8 cellular contexts compared by ENCODE assay signal in the genomic region with DNA sequence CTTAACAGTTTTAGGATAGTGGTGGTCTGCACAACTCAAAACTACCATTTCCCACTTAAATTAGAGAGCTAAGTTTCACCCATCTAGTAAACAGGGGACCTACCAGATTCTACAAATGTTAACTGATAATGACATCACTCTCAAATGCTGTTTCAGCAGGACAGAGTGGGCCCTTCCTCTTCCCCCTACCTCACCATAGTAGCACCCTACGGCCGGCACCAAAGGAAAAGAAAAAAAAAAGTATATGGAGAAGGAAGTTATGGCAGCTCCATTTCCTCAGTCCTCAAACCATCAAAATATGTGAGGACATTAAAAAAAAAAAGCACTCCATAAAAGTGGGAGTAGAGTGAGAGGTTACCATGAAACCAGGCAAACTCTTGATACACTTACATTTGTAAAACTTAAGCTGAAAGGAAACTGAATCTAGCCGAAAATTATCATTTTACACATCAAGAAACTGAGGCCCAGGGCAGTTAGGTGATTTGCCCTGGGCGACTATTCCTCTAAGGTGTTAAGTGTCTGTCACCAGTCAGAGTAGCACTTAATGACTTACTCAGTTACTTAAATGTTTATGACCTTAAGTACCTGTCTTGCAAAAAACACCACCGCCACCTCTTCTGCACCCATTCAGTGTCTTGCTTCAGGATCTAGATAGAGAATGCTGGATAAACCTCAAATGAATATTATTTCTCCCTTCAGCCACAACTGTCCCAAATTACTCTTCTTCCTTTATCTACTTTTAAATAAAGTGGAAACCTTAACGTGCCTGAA. TPM values are rescaled to one million over a fixed set of nuclear protein-coding genes. Genes with fewer than 3 reads are reported as not detected.
DNase-seq lines count a peak whose midpoint lies in the region; ATAC-seq and TF ChIP-seq lines count a peak whose summit lies in the region.

No MANE protein-coding gene starts in this region.

- ATAC-seq in GM21515 (IDR thresholded peaks at IDR 0.05; ENCODE audit: unreplicated experiment) (no peak), HG02678 (IDR thresholded peaks at IDR 0.05; ENCODE audit: unreplicated experiment) (no peak)

- H3K36me3 ChIP-seq in Caco-2 (ENCODE audit: control insufficient read depth, insufficient read depth, low read length) (no peaks in the 10 kb centered on the region), ascending aorta (no peaks in the 10 kb centered on the region), liver (ENCODE audit: control insufficient read depth in 4 of 4, insufficient read depth in 3 of 4, low read depth in 1 of 4, low read length in 3 of 4) (no peaks in the 10 kb centered on the region), transverse colon (no peaks in the 10 kb centered on the region)

- no peak for TF ChIP-seq RAD21 in liver (IDR thresholded peaks at IDR 0.05)

- H3K27ac Mint-ChIP-seq in Caco-2 (ENCODE audit: unreplicated experiment) (peak overlapping the region; percentile 98), IgD-negative memory B cell (peak overlapping the region; percentile 90 to 98 (median 95))

- peak overlapping the region; percentile 86 for H3K4me3 Mint-ChIP-seq in Caco-2 (ENCODE audit: unreplicated experiment)
- H3K4me3 Mint-ChIP-seq in IgD-negative memory B cell: peak overlapping the region; percentile 86 to 98 (median 94)

- H3K9ac ChIP-seq in liver (ENCODE audit: low read depth in 1 of 2, low read length in 2 of 2): peak overlapping the region; percentile 70 to 95

- POLR2A ChIA-PET in Caco-2 (lab: Charles Lee): interaction anchor here (1.0 to 1.1 kb wide), 2 partner anchors 54 to 58 kb away, joined by 3 to 5 read pairs; no protein-coding TSS in a partner anchor

- BruUV-seq in Caco-2 (replicated peaks; lab: Mats Ljungman, UMichigan): no TSS peak

- 1% methylated on average over 6 of the region's 6 CpGs for WGBS in liver
- 0 to 1% methylated on average over 6 of the region's 6 CpGs for WGBS in transverse colon (ENCODE audit: low coverage in 1 of 2), 2 donors

- TF ChIP-seq CTCF in Caco-2 (IDR thresholded peaks at IDR 0.05; ENCODE audit: insufficient read depth in 1 of 2, low read depth in 1 of 2, low read length in 1 of 2, severe bottlenecking in 1 of 2, unreplicated experiment in 1 of 2) (no peak), ascending aorta (IDR thresholded peaks at IDR 0.05) (no peak), liver (IDR thresholded peaks at IDR 0.05; ENCODE audit: low read depth, low read length, missing input control) (no peak), transverse colon (IDR thresholded peaks at IDR 0.05) (no peak)

- no peaks in the 10 kb centered on the region for H3K27me3 ChIP-seq in Caco-2 (replicated peaks; ENCODE audit: control insufficient read depth, insufficient read depth, low read length)
- H3K27me3 ChIP-seq in ascending aorta: no peaks in the 10 kb centered on the region
- H3K27me3 ChIP-seq in liver (ENCODE audit: control insufficient read depth in 4 of 4, insufficient read depth in 4 of 4, low read length in 3 of 4): no peaks in the 10 kb centered on the region
- H3K27me3 ChIP-seq in transverse colon: no peaks in the 10 kb centered on the region

- CTCF ChIA-PET in Caco-2 (lab: Charles Lee): no interaction called here

- intact Hi-C loops in Caco-2 (cut with micrococcal nuclease; ENCODE audit: unreplicated experiment) (loop anchor here (10.0 kb wide), 1 partner anchor 151 kb away; no protein-coding TSS in a partner anchor), ascending aorta (cut with DNase I) (loop anchor here (5.0 to 10.0 kb wide), 3 partner anchors 116 to 821 kb away; no protein-coding TSS in a partner anchor), transverse colon (cut with DNase I; ENCODE audit: low total_unique reads) (loop anchor here (10.0 kb wide), 1 partner anchor 61 kb away; the partner anchor contains the start of gene PCCB)

- H3K36me3 Mint-ChIP-seq in Caco-2 (ENCODE audit: insufficient read depth, unreplicated experiment) (peaks cover 46% of the 10 kb centered on the region), IgD-negative memory B cell (peaks cover 10% of the 10 kb centered on the region)

- no peaks in the 10 kb centered on the region for H3K27me3 Mint-ChIP-seq in Caco-2 (ENCODE audit: insufficient read depth, unreplicated experiment)
- H3K27me3 Mint-ChIP-seq in IgD-negative memory B cell: no peaks in the 10 kb centered on the region

- peaks cover 6% of the 10 kb centered on the region for H3K4me1 Mint-ChIP-seq in Caco-2 (ENCODE audit: low read depth, unreplicated experiment)
- H3K4me1 Mint-ChIP-seq in IgD-negative memory B cell: peaks cover 47 to 54% (median 50%) of the 10 kb centered on the region in 3 donors

- TF ChIP-seq EP300 in transverse colon (IDR thresholded peaks at IDR 0.05; ENCODE audit: low read depth): no peak

- in situ Hi-C loops in transverse colon (cut with MboI; ENCODE audit: low pct_ligation_motif_present in 1 of 4, low pct_unique_long_range_greater_than_20kb in 1 of 4, low sequenced_read_pairs in 3 of 4): no loop called here

- no peaks in the 10 kb centered on the region for H3K9me3 Mint-ChIP-seq in Caco-2 (ENCODE audit: unreplicated experiment)
- H3K9me3 Mint-ChIP-seq in IgD-negative memory B cell: no peaks in the 10 kb centered on the region

- peak overlapping the region; percentile 75 for H3K4me3 ChIP-seq in Caco-2 (ENCODE audit: low read depth, low read length)
- peak overlapping the region; percentile 69 to 93 for H3K4me3 ChIP-seq in ascending aorta
- peak overlapping the region; percentile 58 to 92 (median 86) for H3K4me3 ChIP-seq in liver (ENCODE audit: low read depth in 1 of 3, low read length in 3 of 3)
- H3K4me3 ChIP-seq in transverse colon: peak overlapping the region; percentile 72 to 96 (median 86)

- DNase-seq in Caco-2 (no peak), ascending aorta (ENCODE audit: low spot score in 2 of 2) (no peak), transverse colon (no peak), DMS153 treated with DMSO at 0.1 percent for 48 hours (lab: John Stamatoyannopoulos, UW; ENCODE audit: unreplicated experiment) (no peak)

- peaks cover 26% of the 10 kb centered on the region for H3K4me1 ChIP-seq in Caco-2
- peaks cover 3 to 45% of the 10 kb centered on the region in 2 donors for H3K4me1 ChIP-seq in ascending aorta
- peaks cover 8 to 43% (median 23%) of the 10 kb centered on the region in 4 donors for H3K4me1 ChIP-seq in liver (ENCODE audit: control insufficient read depth in 4 of 4, insufficient read depth in 4 of 4, low read length in 3 of 4)
- peaks cover 29 to 58% (median 46%) of the 10 kb centered on the region in 4 donors for H3K4me1 ChIP-seq in transverse colon

- H3K9me3 ChIP-seq in Caco-2 (no peaks in the 10 kb centered on the region), ascending aorta (no peaks in the 10 kb centered on the region), liver (ENCODE audit: control insufficient read depth in 4 of 4, low read length in 3 of 4) (no peaks in the 10 kb centered on the region), transverse colon (no peaks in the 10 kb centered on the region)

- H3K27ac ChIP-seq in ascending aorta (peak overlapping the region; percentile 47 to 100), liver (ENCODE audit: low read depth in 1 of 2, low read length in 2 of 2) (peak overlapping the region; percentile 48 to 100), transverse colon (peak overlapping the region; percentile 99 to 100 (median 100))

- no peak for TF ChIP-seq POLR2A in transverse colon (IDR thresholded peaks at IDR 0.05)

TF ChIP-seq in liver, 16 proteins besides CTCF, POLR2A, EP300 and RAD21:
- TF ChIP-seq JUND (IDR thresholded peaks at IDR 0.05) (no peak), FOXA1 (IDR thresholded peaks at IDR 0.05) (no peak), NR2F2 (IDR thresholded peaks at IDR 0.05) (no peak), EGR1 (IDR thresholded peaks at IDR 0.05; ENCODE audit: low read depth in 2 of 2) (no peak)

RNA-seq across cellular contexts. Expression of gene MSL2, which starts 2.7 kb away (rescaled TPM):
- total RNA-seq in Caco-2 (2022) (28.0 and 28.5 TPM in 2 replicates), ascending aorta (16.5 TPM), liver (10 to 100 TPM; 13.8 to 18.7 TPM), transverse colon (10 to 100 TPM; 18.2 to 42.7 (median 31.7) TPM)
- polyA plus RNA-seq in IgD-negative memory B cell (27.9 TPM), liver (1 to 10 TPM; 2.7 to 4.4 TPM)

RNA-seq across cellular contexts. Expression of gene PCCB, which starts 56.7 kb away (rescaled TPM):
- total RNA-seq in Caco-2 (2022) (39.7 and 45.5 TPM in 2 replicates), ascending aorta (114 TPM), liver (100 to 1,000 TPM in 1 of 2 donors, 10 to 100 TPM in 1; 82.7 to 107 TPM), transverse colon (10 to 100 TPM in 3 of 4 donors, 1 to 10 TPM in 1; 5.2 to 63.1 (median 48.0) TPM)
- polyA plus RNA-seq in IgD-negative memory B cell (40.3 TPM), liver (100 to 1,000 TPM in 1 of 2 donors, 10 to 100 TPM in 1; 72.8 to 120 TPM)
